Comparison of ENCODE assay signal across 15 cellular contexts in the genomic region with DNA sequence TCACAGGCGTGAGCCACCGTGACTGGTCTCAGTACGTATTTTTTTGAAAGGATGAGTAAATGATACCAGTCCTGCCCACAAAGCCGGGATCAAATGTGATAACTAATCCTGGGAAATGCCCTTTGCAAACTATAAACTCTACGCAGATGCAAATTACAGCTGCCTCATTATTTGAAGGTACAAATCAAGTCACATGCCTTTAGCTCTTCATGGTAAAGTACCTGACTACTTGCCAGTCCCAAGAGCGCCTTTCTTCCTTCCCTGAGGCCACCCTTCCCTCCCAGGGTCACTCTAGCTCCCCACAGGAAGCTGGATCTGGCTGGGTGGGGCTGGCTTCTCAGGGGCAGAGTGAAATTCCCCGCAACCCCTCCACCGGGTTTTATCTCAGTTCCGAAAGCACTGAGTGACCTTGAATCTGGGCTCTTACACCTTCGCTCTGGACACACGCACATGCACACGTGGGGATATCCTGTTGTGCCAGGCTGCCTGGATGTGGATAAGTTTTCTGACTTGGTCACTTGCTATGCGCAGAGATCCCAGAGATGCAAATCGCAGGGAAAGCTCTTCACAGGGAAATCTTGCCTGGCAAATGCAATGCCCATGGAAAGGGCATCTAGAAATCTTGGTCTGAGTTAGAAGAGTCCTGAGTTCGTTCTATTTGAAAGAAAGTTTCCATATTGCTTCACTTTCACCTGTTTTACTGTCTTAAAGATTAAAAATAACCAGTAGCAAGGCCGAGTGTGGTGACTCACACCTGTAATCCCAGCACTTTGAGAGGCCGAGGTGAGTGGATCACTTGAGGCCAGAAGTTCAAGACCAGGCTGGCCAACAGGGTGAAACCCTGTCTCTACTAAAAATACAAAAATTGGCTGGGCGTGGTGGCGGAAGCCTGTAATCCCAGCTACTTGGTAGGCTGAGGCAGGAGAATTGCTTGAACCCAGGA. TPM values are rescaled to one million over a fixed set of nuclear protein-coding genes. Genes with fewer than 3 reads are reported as not detected.
A peak's percentile ranks its signal among the peaks of the same experiment; 100 is the strongest.
DNase-seq lines count a peak whose midpoint lies in the region; ATAC-seq, FAIRE-seq and TF ChIP-seq lines count a peak whose summit lies in the region.
"Had no signal": no experiment of that assay in that cellular context is flagged by ENCODE, and none has a peak within 500 bp of the region (broad histone marks: within the 10 kb centered on the region; RNA-seq: fewer than 3 reads in every experiment).

No MANE protein-coding gene starts in this region.

- no peaks in the 10 kb centered on the region for H3K9me3 ChIP-seq in iPS-15b (ENCODE audit: control insufficient read depth, insufficient read depth, low read length)
- H3K9me3 ChIP-seq in stomach, result no peaks in the 10 kb centered on the region

- peak overlapping the region; percentile 5 to 51 for H3K27ac ChIP-seq in coronary artery
- peak overlapping the region; percentile 38 to 72 (median 67) for H3K27ac ChIP-seq in stomach

- ATAC-seq in HG03457 (IDR thresholded peaks at IDR 0.05; ENCODE audit: unreplicated experiment), result no peak
- ATAC-seq: activated CD4-positive, alpha-beta T cell treated with anti-CD3 and anti-CD28 coated beads for 36 hours had no signal

- no peak for TF ChIP-seq POLR2A in stomach (IDR thresholded peaks at IDR 0.05)

- H3K4me3 ChIP-seq in coronary artery, result no peak overlapping the region
- no peak overlapping the region for H3K4me3 ChIP-seq in iPS-15b (ENCODE audit: low read depth, low read length)
- no peak overlapping the region for H3K4me3 ChIP-seq in stomach
- H3K4me3 ChIP-seq: breast epithelium, HAP-1 had no signal

- peak overlapping the region; percentile 12 for H3K9ac ChIP-seq in iPS-15b (ENCODE audit: low read depth, low read length)

- H3K36me3 ChIP-seq in iPS-15b (ENCODE audit: control insufficient read depth, insufficient read depth, low read length), result no peaks in the 10 kb centered on the region
- no peaks in the 10 kb centered on the region for H3K36me3 ChIP-seq in stomach
- H3K36me3 ChIP-seq: breast epithelium, HAP-1 had no signal

- peak; percentile 72 for FAIRE-seq in GM18507 (lab: Jason Lieb, UNC)

- H3K27me3 ChIP-seq in iPS-15b (ENCODE audit: control insufficient read depth, insufficient read depth, low read length) (no peaks in the 10 kb centered on the region), stomach (no peaks in the 10 kb centered on the region)
- H3K27me3 ChIP-seq: breast epithelium had no signal

- intact Hi-C loops in stomach (cut with DNase I; ENCODE audit: low total_unique reads), result no loop called here

- no peak for DNase-seq in GM18507 (ENCODE audit: extremely low spot score, insufficient read length, low read depth)
- no peak for DNase-seq in coronary artery (ENCODE audit: low spot score)
- peak; percentile 60 for DNase-seq in stomach
- no peak for DNase-seq in COLO668 (lab: John Stamatoyannopoulos, UW; ENCODE audit: unreplicated experiment)
- no peak for DNase-seq in superior temporal gyrus (ENCODE audit: extremely low spot score)
- no peak for DNase-seq in GM10266 (ENCODE audit: extremely low spot score)
- DNase-seq: activated CD4-positive, alpha-beta T cell treated with anti-CD3 and anti-CD28 coated beads for 36 hours; activated naive CD4-positive, alpha-beta T cell treated with anti-CD3 and anti-CD28 coated beads, Interleukin-2, amount 10 ng/mL, durations not matched to agents 7 days and 5 days; NCI-H82; SHP77 had no signal

- no peak for TF ChIP-seq EP300 in stomach (IDR thresholded peaks at IDR 0.05)

- 49 to 58% (median 51%) methylated on average over 19 of the region's 19 CpGs for WGBS in stomach, 5 donors

- H3K4me1 ChIP-seq in iPS-15b (ENCODE audit: control insufficient read depth, insufficient read depth, low read length) (no peaks in the 10 kb centered on the region), stomach (peaks cover 14 to 42% (median 26%) of the 10 kb centered on the region in 4 donors)
- H3K4me1 ChIP-seq: breast epithelium had no signal

- TF ChIP-seq CTCF in coronary artery (IDR thresholded peaks at IDR 0.05), result no peak
- TF ChIP-seq CTCF in stomach (IDR thresholded peaks at IDR 0.05), result no peak
- TF ChIP-seq CTCF in GM10266 (IDR thresholded peaks at IDR 0.05; ENCODE audit: control insufficient read depth, insufficient read depth, low read depth, missing control alignments), result no peak

RNA-seq across cellular contexts. Expression of a gene that starts 8.5 kb away (rescaled TPM):
- 10 to 100 TPM in 3 of 5 donors, 1 to 10 TPM in 2; 3.2 to 59.4 (median 13.3) TPM for total RNA-seq in stomach
- 10 to 100 TPM; 20.9 to 28.9 (median 23.9) TPM for polyA plus RNA-seq in stomach
- total RNA-seq: activated CD4-positive, alpha-beta T cell treated with anti-CD3 and anti-CD28 coated beads for 36 hours; T-helper 2 cell treated with Interferon-gamma antibody and Interleukin-4, amounts not matched to agents 100 ng/mL and 5 ng/mL, for 36 hours had no signal
